1 cellular context compared by ENCODE assay signal in the genomic region with DNA sequence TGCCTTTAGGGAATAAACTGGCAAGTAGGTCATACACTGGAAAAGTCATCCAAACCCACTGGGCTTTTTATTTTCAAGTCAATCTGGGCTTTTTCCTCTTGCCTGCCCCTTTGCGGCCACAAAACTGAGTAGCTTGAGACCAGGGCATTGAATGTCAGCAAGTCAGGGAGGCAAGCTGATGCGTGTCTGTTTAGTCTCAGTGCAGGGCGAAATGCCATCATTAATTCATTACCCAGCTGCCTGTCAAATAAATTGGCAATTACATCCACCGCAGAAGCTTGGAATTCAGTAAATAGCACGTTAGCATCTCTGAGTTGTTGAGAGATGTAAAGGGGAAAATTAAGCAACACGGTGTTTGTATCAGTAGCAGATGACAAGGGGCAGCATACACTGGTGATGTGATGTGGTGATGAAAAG.
A peak's percentile ranks its signal among the peaks of the same experiment; 100 is the strongest.
TF ChIP-seq lines count a peak whose summit lies in the region.

No MANE protein-coding gene starts in this region.

TF ChIP-seq in HEK293, 187 proteins besides CTCF, POLR2A, EP300 and RAD21 (continued from another document):
- TF ChIP-seq TSHZ1 (tag by site-specific recombination; IDR thresholded peaks at IDR 0.05; ENCODE audit: borderline replicate concordance) (0 out of 2 replicates have a peak, but pooled peaks have one; percentile 37), RBAK (tag by site-specific recombination; IDR thresholded peaks at IDR 0.05) (no peak), OSR2 (tag by site-specific recombination; IDR thresholded peaks at IDR 0.05) (peak; percentile 93), ZNF664 (tag by site-specific recombination; IDR thresholded peaks at IDR 0.05) (peak; percentile 13; the same call in 1 of the 2 replicates), ZNF645 (tag by site-specific recombination; IDR thresholded peaks at IDR 0.05) (no peak), ZBTB17 (tag by site-specific recombination; IDR thresholded peaks at IDR 0.05) (peak; percentile 64), ZNF394 (tag by site-specific recombination; IDR thresholded peaks at IDR 0.05; ENCODE audit: borderline replicate concordance) (peak; percentile 64; the same call in 1 of the 2 replicates), ZXDB (tag by site-specific recombination; IDR thresholded peaks at IDR 0.05) (no peak), ZNF600 (tag by site-specific recombination; IDR thresholded peaks at IDR 0.05) (0 out of 2 replicates have a peak, but pooled peaks have one; percentile 13), REPIN1 (tag by site-specific recombination; IDR thresholded peaks at IDR 0.05; ENCODE audit: low read depth) (no peak), ZNF843 (tag by site-specific recombination; IDR thresholded peaks at IDR 0.05) (peak; percentile 58; the same call in 1 of the 2 replicates), ZNF548 (tag by site-specific recombination; IDR thresholded peaks at IDR 0.05) (no peak), ZNF423 (tag by site-specific recombination; IDR thresholded peaks at IDR 0.05) (no peak), ZNF791 (tag by site-specific recombination; IDR thresholded peaks at IDR 0.05) (no peak), ZNF629 (tag by site-specific recombination; IDR thresholded peaks at IDR 0.05) (peak; percentile 83), ZNF626 (tag by site-specific recombination; IDR thresholded peaks at IDR 0.05) (no peak), EGR2 (tag by site-specific recombination; IDR thresholded peaks at IDR 0.05; ENCODE audit: low read depth) (no peak), MEIS1 (CRISPR knock-in tag; IDR thresholded peaks at IDR 0.05; ENCODE audit: borderline replicate concordance) (no peak), PRDM6 (tag by site-specific recombination; IDR thresholded peaks at IDR 0.05) (peak; percentile 73), ZNF23 (tag by site-specific recombination; IDR thresholded peaks at IDR 0.05; ENCODE audit: borderline replicate concordance) (no peak), ZNF133 (tag by site-specific recombination; IDR thresholded peaks at IDR 0.05) (no peak), ZBTB8A (tag by site-specific recombination; IDR thresholded peaks at IDR 0.05) (no peak), KLF10 (tag by site-specific recombination; IDR thresholded peaks at IDR 0.05) (peak; percentile 68), ZNF623 (tag by site-specific recombination; IDR thresholded peaks at IDR 0.05) (no peak), ZNF391 (tag by site-specific recombination; IDR thresholded peaks at IDR 0.05; ENCODE audit: borderline replicate concordance, low read depth) (peak; percentile 63; the same call in 1 of the 2 replicates), ZSCAN23 (tag by site-specific recombination; IDR thresholded peaks at IDR 0.05) (peak; percentile 90; the same call in 1 of the 2 replicates), FEZF1 (tag by site-specific recombination; IDR thresholded peaks at IDR 0.05) (peak; percentile 60), ZNF274 (IDR thresholded peaks at IDR 0.05; ENCODE audit: low read length) (no peak), ZNF274 (tag by site-specific recombination; IDR thresholded peaks at IDR 0.05; ENCODE audit: borderline replicate concordance) (no peak), ZNF280D (tag by site-specific recombination; IDR thresholded peaks at IDR 0.05) (no peak), ZNF366 (tag by site-specific recombination; conservative IDR thresholded peaks at IDR 0.05) (0 out of 2 replicates have a peak, but pooled peaks have one; percentile 19), ZNF2 (tag by site-specific recombination; IDR thresholded peaks at IDR 0.05) (peak; percentile 47; the same call in 1 of the 2 replicates), ZNF311 (tag by site-specific recombination; IDR thresholded peaks at IDR 0.05; ENCODE audit: borderline replicate concordance) (no peak), ZNF112 (tag by site-specific recombination; IDR thresholded peaks at IDR 0.05) (no peak), ZNF580 (tag by site-specific recombination; IDR thresholded peaks at IDR 0.05) (0 out of 2 replicates have a peak, but pooled peaks have one; percentile 15), ZNF202 (tag by site-specific recombination; IDR thresholded peaks at IDR 0.05; ENCODE audit: borderline replicate concordance) (no peak)
- TF ChIP-seq, protein P1, sequence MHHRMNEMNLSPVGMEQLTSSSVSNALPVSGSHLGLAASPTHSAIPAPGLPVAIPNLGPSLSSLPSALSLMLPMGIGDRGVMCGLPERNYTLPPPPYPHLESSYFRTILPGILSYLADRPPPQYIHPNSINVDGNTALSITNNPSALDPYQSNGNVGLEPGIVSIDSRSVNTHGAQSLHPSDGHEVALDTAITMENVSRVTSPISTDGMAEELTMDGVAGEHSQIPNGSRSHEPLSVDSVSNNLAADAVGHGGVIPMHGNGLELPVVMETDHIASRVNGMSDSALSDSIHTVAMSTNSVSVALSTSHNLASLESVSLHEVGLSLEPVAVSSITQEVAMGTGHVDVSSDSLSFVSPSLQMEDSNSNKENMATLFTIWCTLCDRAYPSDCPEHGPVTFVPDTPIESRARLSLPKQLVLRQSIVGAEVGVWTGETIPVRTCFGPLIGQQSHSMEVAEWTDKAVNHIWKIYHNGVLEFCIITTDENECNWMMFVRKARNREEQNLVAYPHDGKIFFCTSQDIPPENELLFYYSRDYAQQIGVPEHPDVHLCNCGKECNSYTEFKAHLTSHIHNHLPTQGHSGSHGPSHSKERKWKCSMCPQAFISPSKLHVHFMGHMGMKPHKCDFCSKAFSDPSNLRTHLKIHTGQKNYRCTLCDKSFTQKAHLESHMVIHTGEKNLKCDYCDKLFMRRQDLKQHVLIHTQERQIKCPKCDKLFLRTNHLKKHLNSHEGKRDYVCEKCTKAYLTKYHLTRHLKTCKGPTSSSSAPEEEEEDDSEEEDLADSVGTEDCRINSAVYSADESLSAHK (tag by site-specific recombination; IDR thresholded peaks at IDR 0.05): peak; percentile 46; the same call in 1 of the 2 replicates
- TF ChIP-seq, protein P2, sequence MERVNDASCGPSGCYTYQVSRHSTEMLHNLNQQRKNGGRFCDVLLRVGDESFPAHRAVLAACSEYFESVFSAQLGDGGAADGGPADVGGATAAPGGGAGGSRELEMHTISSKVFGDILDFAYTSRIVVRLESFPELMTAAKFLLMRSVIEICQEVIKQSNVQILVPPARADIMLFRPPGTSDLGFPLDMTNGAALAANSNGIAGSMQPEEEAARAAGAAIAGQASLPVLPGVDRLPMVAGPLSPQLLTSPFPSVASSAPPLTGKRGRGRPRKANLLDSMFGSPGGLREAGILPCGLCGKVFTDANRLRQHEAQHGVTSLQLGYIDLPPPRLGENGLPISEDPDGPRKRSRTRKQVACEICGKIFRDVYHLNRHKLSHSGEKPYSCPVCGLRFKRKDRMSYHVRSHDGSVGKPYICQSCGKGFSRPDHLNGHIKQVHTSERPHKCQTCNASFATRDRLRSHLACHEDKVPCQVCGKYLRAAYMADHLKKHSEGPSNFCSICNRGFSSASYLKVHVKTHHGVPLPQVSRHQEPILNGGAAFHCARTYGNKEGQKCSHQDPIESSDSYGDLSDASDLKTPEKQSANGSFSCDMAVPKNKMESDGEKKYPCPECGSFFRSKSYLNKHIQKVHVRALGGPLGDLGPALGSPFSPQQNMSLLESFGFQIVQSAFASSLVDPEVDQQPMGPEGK (tag by site-specific recombination; IDR thresholded peaks at IDR 0.05): peak; percentile 46
- TF ChIP-seq, protein P3, sequence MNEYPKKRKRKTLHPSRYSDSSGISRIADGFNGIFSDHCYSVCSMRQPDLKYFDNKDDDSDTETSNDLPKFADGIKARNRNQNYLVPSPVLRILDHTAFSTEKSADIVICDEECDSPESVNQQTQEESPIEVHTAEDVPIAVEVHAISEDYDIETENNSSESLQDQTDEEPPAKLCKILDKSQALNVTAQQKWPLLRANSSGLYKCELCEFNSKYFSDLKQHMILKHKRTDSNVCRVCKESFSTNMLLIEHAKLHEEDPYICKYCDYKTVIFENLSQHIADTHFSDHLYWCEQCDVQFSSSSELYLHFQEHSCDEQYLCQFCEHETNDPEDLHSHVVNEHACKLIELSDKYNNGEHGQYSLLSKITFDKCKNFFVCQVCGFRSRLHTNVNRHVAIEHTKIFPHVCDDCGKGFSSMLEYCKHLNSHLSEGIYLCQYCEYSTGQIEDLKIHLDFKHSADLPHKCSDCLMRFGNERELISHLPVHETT (tag by site-specific recombination; IDR thresholded peaks at IDR 0.05): peak; percentile 33; the same call in 1 of the 2 replicates
